Comparison of ENCODE assay signal across 8 cellular contexts in genomic region chr12:109098142-109098652, GRCh38. TPM values are rescaled to one million over a fixed set of nuclear protein-coding genes. Genes with fewer than 3 reads are reported as not detected.
DNase-seq lines count a peak whose midpoint lies in the region; ATAC-seq and TF ChIP-seq lines count a peak whose summit lies in the region.

No MANE protein-coding gene starts in this region.

- H3K4me3 ChIP-seq in Peyer's patch, result peak overlapping the region; percentile 69 to 82 (median 75)
- peak overlapping the region; percentile 73 for H3K4me3 ChIP-seq in effector memory CD4-positive, alpha-beta T cell (ENCODE audit: insufficient read depth, low read depth, low read length, poor library complexity, severe bottlenecking)
- peak overlapping the region; percentile 76 for H3K4me3 ChIP-seq in mononuclear cell (ENCODE audit: low read length)

- H3K9me3 ChIP-seq in Peyer's patch (no peaks in the 10 kb centered on the region), mononuclear cell (ENCODE audit: low read depth, low read length) (no peaks in the 10 kb centered on the region)
- H3K9me3 ChIP-seq in effector memory CD4-positive, alpha-beta T cell (ENCODE audit: control insufficient read depth, low read length), result no peaks in the 10 kb centered on the region

- DNase-seq in activated T-cell treated with anti-CD3 and anti-CD28 coated beads, Interleukin-2, amount 50 U/mL, for 72 hours, result no peak
- no peak for DNase-seq in activated T-cell treated with anti-CD3 and anti-CD28 coated beads, Interleukin-2, amount 50 U/mL, for 1 hour
- no peak for DNase-seq in Peyer's patch
- no peak for DNase-seq in effector memory CD4-positive, alpha-beta T cell
- no peak for DNase-seq in A172 (ENCODE audit: low spot score)
- DNase-seq in NCI-H1048 (lab: John Stamatoyannopoulos, UW), result no peak

- peaks cover 37% of the 10 kb centered on the region for H3K4me1 Mint-ChIP-seq in activated T-cell treated with anti-CD3 and anti-CD28 coated beads, Interleukin-2, amount 50 U/mL, for 72 hours (ENCODE audit: low read depth)

- H3K27me3 ChIP-seq in Peyer's patch, result no peaks in the 10 kb centered on the region
- no peaks in the 10 kb centered on the region for H3K27me3 ChIP-seq in effector memory CD4-positive, alpha-beta T cell (replicated peaks; ENCODE audit: control insufficient read depth, insufficient read depth, low read length, poor library complexity, severe bottlenecking)
- no peaks in the 10 kb centered on the region for H3K27me3 ChIP-seq in mononuclear cell (ENCODE audit: insufficient read depth, low read length)

- H3K9me3 Mint-ChIP-seq in activated T-cell treated with anti-CD3 and anti-CD28 coated beads, Interleukin-2, amount 50 U/mL, for 72 hours, result no peaks in the 10 kb centered on the region

- H3K27ac Mint-ChIP-seq in activated T-cell treated with anti-CD3 and anti-CD28 coated beads, Interleukin-2, amount 50 U/mL, for 72 hours, result peak overlapping the region; percentile 73

- peak in 1 of 2 donors; percentile 57 for TF ChIP-seq POLR2A in Peyer's patch (IDR thresholded peaks at IDR 0.05)

- peak overlapping the region; percentile 92 to 96 for H3K4me3 Mint-ChIP-seq in activated T-cell treated with anti-CD3 and anti-CD28 coated beads, Interleukin-2, amount 50 U/mL, for 72 hours

- H3K4me1 ChIP-seq in Peyer's patch (peaks cover 0 to 21% (median 5%) of the 10 kb centered on the region in 4 donors), mononuclear cell (ENCODE audit: insufficient read depth, low read length) (peaks cover 27% of the 10 kb centered on the region)
- peaks cover 22% of the 10 kb centered on the region for H3K4me1 ChIP-seq in effector memory CD4-positive, alpha-beta T cell (ENCODE audit: control insufficient read depth, insufficient read depth, low read length, poor library complexity, severe bottlenecking)

- no peaks in the 10 kb centered on the region for H3K27me3 Mint-ChIP-seq in activated T-cell treated with anti-CD3 and anti-CD28 coated beads, Interleukin-2, amount 50 U/mL, for 72 hours (ENCODE audit: low read depth)

- H3K27ac ChIP-seq in Peyer's patch, result peak overlapping the region; percentile 66 to 88 (median 86)
- H3K27ac ChIP-seq in effector memory CD4-positive, alpha-beta T cell (ENCODE audit: insufficient read depth, low read length, poor library complexity, severe bottlenecking), result peak overlapping the region; percentile 56

- TF ChIP-seq CTCF in Peyer's patch (IDR thresholded peaks at IDR 0.05), result no peak

- peak; percentile 24 to 37 for ATAC-seq in activated T-cell treated with anti-CD3 and anti-CD28 coated beads, Interleukin-2, amount 50 U/mL, for 72 hours (replicated peaks in 1 of 2)
- ATAC-seq in HG02870 (IDR thresholded peaks at IDR 0.05; ENCODE audit: unreplicated experiment), result peak; percentile 31

- H3K36me3 Mint-ChIP-seq in activated T-cell treated with anti-CD3 and anti-CD28 coated beads, Interleukin-2, amount 50 U/mL, for 72 hours (ENCODE audit: insufficient read depth in 2 of 2), result peaks cover 3 to 17% of the 10 kb centered on the region in 2 donors

- peaks cover 0 to 13% (median 0%) of the 10 kb centered on the region in 3 donors for H3K36me3 ChIP-seq in Peyer's patch
- peaks cover 10% of the 10 kb centered on the region for H3K36me3 ChIP-seq in effector memory CD4-positive, alpha-beta T cell (ENCODE audit: control insufficient read depth, insufficient read depth, low read length)

RNA-seq across cellular contexts. Expression of gene UNG, which starts 0.8 kb away (rescaled TPM):
- 10 to 100 TPM; 52.0 to 58.1 TPM for total RNA-seq in activated T-cell treated with anti-CD3 and anti-CD28 coated beads, Interleukin-2, amount 50 U/mL, for 72 hours
- total RNA-seq in Peyer's patch, result 10 to 100 TPM; 19.0 to 58.6 (median 21.3) TPM
- total RNA-seq in mononuclear cell, result 2.9 TPM
- total RNA-seq in A172 (2014; rRNA removed; shearing (Covaris generic)), result 60.1 and 112 TPM in 2 replicates

RNA-seq across cellular contexts. Expression of gene ALKBH2, which starts 4.9 kb away (rescaled TPM):
- total RNA-seq in activated T-cell treated with anti-CD3 and anti-CD28 coated beads, Interleukin-2, amount 50 U/mL, for 72 hours, result 10 to 100 TPM; 29.5 to 34.6 TPM
- total RNA-seq in Peyer's patch, result 10 to 100 TPM in 1 of 4 donors, 1 to 10 TPM in 3; 5.2 to 26.4 (median 7.3) TPM
- 6.8 TPM for total RNA-seq in mononuclear cell
- 21.6 and 28.9 TPM in 2 replicates for total RNA-seq in A172 (2014; rRNA removed; shearing (Covaris generic))

RNA-seq across cellular contexts. Expression of gene ACACB, which starts 18.2 kb away (rescaled TPM):
- 10 to 100 TPM; 10.2 to 12.2 TPM for total RNA-seq in activated T-cell treated with anti-CD3 and anti-CD28 coated beads, Interleukin-2, amount 50 U/mL, for 72 hours
- total RNA-seq in Peyer's patch, result 100 to 1,000 TPM in 3 of 4 donors, 10 to 100 TPM in 1; 56.0 to 179 (median 152) TPM
- 6.4 TPM for total RNA-seq in mononuclear cell
- 3.2 and 5.7 TPM in 2 replicates for total RNA-seq in A172 (2014; rRNA removed; shearing (Covaris generic))

RNA-seq across cellular contexts. Expression of gene USP30, which starts 45.8 kb away (rescaled TPM):
- total RNA-seq in activated T-cell treated with anti-CD3 and anti-CD28 coated beads, Interleukin-2, amount 50 U/mL, for 72 hours, result 10 to 100 TPM; 15.9 to 21.6 TPM
- total RNA-seq in Peyer's patch (10 to 100 TPM in 3 of 4 donors, 1 to 10 TPM in 1; 7.4 to 45.4 (median 34.5) TPM), mononuclear cell (34.3 TPM)
- 8.8 and 14.1 TPM in 2 replicates for total RNA-seq in A172 (2014; rRNA removed; shearing (Covaris generic))
